Comparison of ENCODE assay signal across 10 cellular contexts in the genomic region with DNA sequence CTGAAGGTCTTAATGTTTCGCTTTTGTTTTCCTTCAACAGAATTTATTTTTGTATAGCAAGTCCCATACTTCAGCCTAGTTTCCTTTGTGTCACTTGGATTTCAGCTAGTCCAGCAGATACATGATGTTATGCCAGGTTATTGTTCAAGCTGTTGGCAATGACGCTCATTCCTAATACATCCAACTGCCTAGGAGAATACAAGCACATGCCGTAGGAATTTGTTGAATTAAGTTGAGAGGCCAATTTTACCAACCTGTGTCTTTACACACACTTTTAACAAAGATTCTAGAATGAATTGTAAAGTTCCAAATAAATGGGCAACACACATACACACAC.
DNase-seq lines count a peak whose midpoint lies in the region; ATAC-seq and TF ChIP-seq lines count a peak whose summit lies in the region.
"Had no signal": no experiment of that assay in that cellular context is flagged by ENCODE, and none has a peak within 500 bp of the region (broad histone marks: within the 10 kb centered on the region; RNA-seq: fewer than 3 reads in every experiment).

No MANE protein-coding gene starts in this region.

- peak overlapping the region in 3 of 4 donors; percentile 61 to 74 (median 68) for H3K27ac ChIP-seq in gastroesophageal sphincter
- H3K27ac ChIP-seq in upper lobe of right lung = no peak overlapping the region
- H3K27ac ChIP-seq: WERI-Rb-1 had no signal

- peak overlapping the region; percentile 43 for H2AFZ ChIP-seq in neuron (ENCODE audit: low read depth, low read length)

- no peak for TF ChIP-seq POLR2A in gastroesophageal sphincter (IDR thresholded peaks at IDR 0.05)

- H3K9me3 ChIP-seq in gastroesophageal sphincter (no peaks in the 10 kb centered on the region), neuron (ENCODE audit: low read length) (no peaks in the 10 kb centered on the region), upper lobe of right lung (no peaks in the 10 kb centered on the region)

- H3K27me3 ChIP-seq in gastroesophageal sphincter (no peaks in the 10 kb centered on the region), neuron (ENCODE audit: insufficient read depth, low read length) (no peaks in the 10 kb centered on the region), upper lobe of right lung (no peaks in the 10 kb centered on the region)

- H3K4me1 ChIP-seq in gastroesophageal sphincter (peaks cover 6 to 28% (median 10%) of the 10 kb centered on the region in 3 donors), neuron (ENCODE audit: insufficient read depth, low read length) (peaks cover 11% of the 10 kb centered on the region), upper lobe of right lung (no peaks in the 10 kb centered on the region)

- H3K4me3 ChIP-seq in gastroesophageal sphincter = no peak overlapping the region
- no peak overlapping the region for H3K4me3 ChIP-seq in neuron (ENCODE audit: low read length)
- H3K4me3 ChIP-seq in upper lobe of right lung = no peak overlapping the region

- TF ChIP-seq CTCF in gastroesophageal sphincter (IDR thresholded peaks at IDR 0.05) (no peak), upper lobe of right lung (IDR thresholded peaks at IDR 0.05) (no peak)

- no peak for TF ChIP-seq EP300 in gastroesophageal sphincter (IDR thresholded peaks at IDR 0.05)

- ATAC-seq in Right ventricle myocardium inferior (peak; percentile 26), gastroesophageal sphincter (peak; percentile 51), upper lobe of right lung (no peak)

- intact Hi-C loops in Right ventricle myocardium inferior (cut with DNase I) (no loop called here), cardiac septum (cut with DNase I) (no loop called here), upper lobe of right lung (cut with DNase I) (no loop called here)

- H3K36me3 ChIP-seq in gastroesophageal sphincter (no peaks in the 10 kb centered on the region), neuron (ENCODE audit: insufficient read depth, low read length) (no peaks in the 10 kb centered on the region), upper lobe of right lung (no peaks in the 10 kb centered on the region)
- H3K36me3 ChIP-seq: WERI-Rb-1 had no signal

- 49 to 57% methylated on average over 3 of the region's 3 CpGs for WGBS in gastroesophageal sphincter (ENCODE audit: low coverage in 1 of 2), 2 donors

- DNase-seq in Right ventricle myocardium inferior (ENCODE audit: missing footprints) (no peak), cardiac septum (ENCODE audit: low spot score) (no peak), 8988T (no peak), NCI-H1436 treated with DMSO at 0.1 percent for 48 hours (lab: John Stamatoyannopoulos, UW) (no peak), upper lobe of right lung (no peak), NCI-H748 (lab: John Stamatoyannopoulos, UW; ENCODE audit: unreplicated experiment) (no peak)
- DNase-seq: NCI-H748 treated with DMSO at 0.1 percent for 48 hours, WERI-Rb-1 had no signal
